ENCODE assay signal across 9 cellular contexts in the genomic region with DNA sequence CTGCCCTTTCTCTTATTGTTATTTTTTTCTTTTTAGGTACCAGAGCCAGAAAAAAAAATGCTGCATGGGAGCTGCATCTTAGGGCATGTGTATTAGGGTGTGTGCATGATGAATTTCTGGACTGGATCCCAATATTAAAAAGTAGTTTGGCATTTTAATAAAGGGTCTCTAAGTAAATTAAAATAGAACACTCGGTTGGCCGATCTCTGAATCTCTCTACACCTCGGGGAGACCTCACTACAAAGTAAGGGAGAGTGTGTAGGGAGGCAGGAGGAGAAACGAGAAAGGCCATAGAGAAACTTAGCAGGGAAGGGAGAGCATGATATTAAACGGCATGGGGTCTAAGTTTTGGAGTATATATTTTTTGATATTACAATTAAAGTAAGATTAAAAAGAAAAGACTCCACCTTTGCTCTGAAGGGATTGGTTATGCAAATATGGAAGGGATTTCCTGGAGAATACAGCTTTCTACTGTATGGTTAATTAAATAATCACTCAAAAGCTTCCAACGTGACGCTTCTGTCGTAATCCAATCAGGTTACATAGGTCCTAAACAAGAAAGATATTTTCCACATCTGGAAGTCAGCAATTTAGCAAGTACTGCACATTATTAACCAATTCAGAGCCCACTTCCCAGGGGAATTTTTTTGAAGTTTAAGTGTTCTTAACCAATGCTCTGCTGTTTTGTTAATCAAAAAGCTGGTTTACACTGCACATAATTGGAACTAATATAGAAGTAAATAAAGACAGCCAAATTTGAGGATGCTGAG. TPM values are rescaled to one million over a fixed set of nuclear protein-coding genes. Genes with fewer than 3 reads are reported as not detected.
DNase-seq lines count a peak whose midpoint lies in the region; ATAC-seq and TF ChIP-seq lines count a peak whose summit lies in the region.
"Had no signal": no experiment of that assay in that cellular context is flagged by ENCODE, and none has a peak within 500 bp of the region (broad histone marks: within the 10 kb centered on the region; RNA-seq: fewer than 3 reads in every experiment).

No MANE protein-coding gene starts in this region.

- CTCF ChIA-PET in activated CD4-positive, alpha-beta memory T cell treated with anti-CD3 and anti-CD28 coated beads, Interleukin-2, amount 10 ng/mL, durations not matched to agents 7 days and 5 days (lab: Charles Lee) = interaction anchor here (0.6 to 1.8 kb wide), 2 partner anchors 279 to 1460 kb away, joined by 3 read pairs; no protein-coding TSS in a partner anchor

- H3K36me3 ChIP-seq in right lobe of liver (no peaks in the 10 kb centered on the region), tibial nerve (no peaks in the 10 kb centered on the region)

- ATAC-seq in right lobe of liver (peak in 3 of 4 donors; percentile 9 to 18 (median 12)), HG02642 (IDR thresholded peaks at IDR 0.05; ENCODE audit: poor library complexity, unreplicated experiment) (no peak), HG02798 (IDR thresholded peaks at IDR 0.05; ENCODE audit: poor library complexity, unreplicated experiment) (no peak)

- H3K4me1 Mint-ChIP-seq in T-helper 2 cell treated with Interferon-gamma antibody and Interleukin-4, amounts not matched to agents 5 μg/mL and 100 μg/mL, for 36 hours (ENCODE audit: low read depth) = peaks cover 20% of the 10 kb centered on the region
- H3K4me1 Mint-ChIP-seq in activated CD4-positive, alpha-beta memory T cell treated with anti-CD3 and anti-CD28 coated beads, Interleukin-2, amount 10 ng/mL, durations not matched to agents 7 days and 5 days = peaks cover 21% of the 10 kb centered on the region

- H3K4me3 ChIP-seq in right lobe of liver (peak overlapping the region in 2 of 3 donors; percentile 8 to 14), tibial nerve (peak overlapping the region; percentile 64 to 85 (median 70))

- H3K9me3 ChIP-seq in right lobe of liver (no peaks in the 10 kb centered on the region), tibial nerve (no peaks in the 10 kb centered on the region)

- no peaks in the 10 kb centered on the region for H3K9me3 Mint-ChIP-seq in T-helper 2 cell treated with Interferon-gamma antibody and Interleukin-4, amounts not matched to agents 5 μg/mL and 100 μg/mL, for 36 hours
- no peaks in the 10 kb centered on the region for H3K9me3 Mint-ChIP-seq in activated CD4-positive, alpha-beta memory T cell treated with anti-CD3 and anti-CD28 coated beads, Interleukin-2, amount 10 ng/mL, durations not matched to agents 7 days and 5 days

- intact Hi-C loops in right lobe of liver (cut with DNase I) = no loop called here

- H3K27ac ChIP-seq in caudate nucleus (ENCODE audit: low read depth, low read length) (peak overlapping the region; percentile 98), right lobe of liver (peak overlapping the region; percentile 38 to 79 (median 62)), tibial nerve (peak overlapping the region; percentile 80 to 100 (median 98))

- H3K4me1 ChIP-seq in right lobe of liver (peaks cover 0 to 4% (median 0%) of the 10 kb centered on the region in 4 donors), tibial nerve (peaks cover 0 to 30% (median 3%) of the 10 kb centered on the region in 4 donors)

- no peak for DNase-seq in T-helper 2 cell treated with Interferon-gamma antibody and Interleukin-4, amounts not matched to agents 5 μg/mL and 100 μg/mL, for 36 hours (ENCODE audit: low spot score)
- DNase-seq in T-helper 2 cell = no peak
- no peak for DNase-seq in caudate nucleus (lab: John Stamatoyannopoulos, UW)
- DNase-seq in right lobe of liver = no peak
- no peak for DNase-seq in tibial nerve (ENCODE audit: low spot score in 2 of 2)
- DNase-seq in activated CD4-positive, alpha-beta memory T cell treated with anti-CD3 and anti-CD28 coated beads, Interleukin-2, amount 10 ng/mL, durations not matched to agents 7 days and 5 days = no peak
- DNase-seq: activated CD4-positive, CD25-positive, alpha-beta regulatory T cell treated with anti-CD3 and anti-CD28 coated beads, Interleukin-2, amount 50 U/mL, for 72 hours had no signal

- TF ChIP-seq POLR2A in right lobe of liver (IDR thresholded peaks at IDR 0.05) (no peak), tibial nerve (IDR thresholded peaks at IDR 0.05) (peak in 1 of 2 donors; percentile 51)

- peaks cover 49% of the 10 kb centered on the region for H3K27me3 Mint-ChIP-seq in T-helper 2 cell treated with Interferon-gamma antibody and Interleukin-4, amounts not matched to agents 5 μg/mL and 100 μg/mL, for 36 hours (ENCODE audit: low read depth)
- H3K27me3 Mint-ChIP-seq in activated CD4-positive, alpha-beta memory T cell treated with anti-CD3 and anti-CD28 coated beads, Interleukin-2, amount 10 ng/mL, durations not matched to agents 7 days and 5 days = peaks cover 42% of the 10 kb centered on the region

- peaks cover 0 to under 1% of the 10 kb centered on the region in 2 donors for H3K27me3 ChIP-seq in right lobe of liver
- H3K27me3 ChIP-seq in tibial nerve = no peaks in the 10 kb centered on the region

- POLR2A ChIA-PET in activated CD4-positive, alpha-beta memory T cell treated with anti-CD3 and anti-CD28 coated beads, Interleukin-2, amount 10 ng/mL, durations not matched to agents 7 days and 5 days (lab: Charles Lee) = interaction anchor here (1.2 kb wide), 2 partner anchors 9 to 20 kb away, joined by 3 to 4 read pairs; no protein-coding TSS in a partner anchor

- peak; percentile 43 to 67 for TF ChIP-seq EP300 in tibial nerve (IDR thresholded peaks at IDR 0.05)

- H3K36me3 Mint-ChIP-seq in T-helper 2 cell treated with Interferon-gamma antibody and Interleukin-4, amounts not matched to agents 5 μg/mL and 100 μg/mL, for 36 hours (ENCODE audit: low read depth) = peaks cover 2% of the 10 kb centered on the region
- peaks cover 3% of the 10 kb centered on the region for H3K36me3 Mint-ChIP-seq in activated CD4-positive, alpha-beta memory T cell treated with anti-CD3 and anti-CD28 coated beads, Interleukin-2, amount 10 ng/mL, durations not matched to agents 7 days and 5 days (ENCODE audit: low read depth)

- WGBS in right lobe of liver (ENCODE audit: insufficient coverage, low coverage, low lambda C conversion rate, missing lambda C conversion rate) = 5% methylated on average over 8 of the region's 8 CpGs
- 9 to 14% methylated on average over 8 of the region's 8 CpGs for WGBS in tibial nerve, 2 donors

- H3K27ac Mint-ChIP-seq in T-helper 2 cell treated with Interferon-gamma antibody and Interleukin-4, amounts not matched to agents 5 μg/mL and 100 μg/mL, for 36 hours = no peak overlapping the region
- no peak overlapping the region for H3K27ac Mint-ChIP-seq in activated CD4-positive, alpha-beta memory T cell treated with anti-CD3 and anti-CD28 coated beads, Interleukin-2, amount 10 ng/mL, durations not matched to agents 7 days and 5 days

- no peak for TF ChIP-seq CTCF in right lobe of liver (IDR thresholded peaks at IDR 0.05)
- TF ChIP-seq CTCF in tibial nerve (IDR thresholded peaks at IDR 0.05) = no peak

- H3K4me3 Mint-ChIP-seq in T-helper 2 cell treated with Interferon-gamma antibody and Interleukin-4, amounts not matched to agents 5 μg/mL and 100 μg/mL, for 36 hours = peak overlapping the region; percentile 39
- no peak overlapping the region for H3K4me3 Mint-ChIP-seq in activated CD4-positive, alpha-beta memory T cell treated with anti-CD3 and anti-CD28 coated beads, Interleukin-2, amount 10 ng/mL, durations not matched to agents 7 days and 5 days

RNA-seq across cellular contexts. Expression of a gene that starts 1.0 kb away (rescaled TPM):
- total RNA-seq in right lobe of liver (10 to 100 TPM; 13.5 to 35.9 (median 21.7) TPM), tibial nerve (100 to 1,000 TPM; 148 to 290 (median 218) TPM)
- 10 to 100 TPM; 19.4 to 20.6 TPM for total RNA-seq in activated CD4-positive, alpha-beta memory T cell treated with anti-CD3 and anti-CD28 coated beads, Interleukin-2, amount 10 ng/mL, durations not matched to agents 7 days and 5 days

Comparison
In these comparisons a context has a peak if more than half of its experiments do, and no peak if none do; other contexts are left out.
1. ATAC-seq: peak in right lobe of liver (3 of 4); none in HG02642 (single experiment) and HG02798 (single experiment).
2. RNA of a gene that starts 1.0 kb away (total RNA-seq): 148 to 290 TPM in tibial nerve; 13.5 to 35.9 TPM in right lobe of liver and 19.4 to 20.6 TPM in activated CD4-positive, alpha-beta memory T cell treated with anti-CD3 and anti-CD28 coated beads, Interleukin-2, amount 10 ng/mL, durations not matched to agents 7 days and 5 days; every median in the first group is over 4 times any median in the second.
3. Peak in every context shown above with its lines, with median percentiles within 50 percentile points of each other: H3K27ac ChIP-seq.